ENCODE assay signal across 10 cellular contexts in the genomic region with DNA sequence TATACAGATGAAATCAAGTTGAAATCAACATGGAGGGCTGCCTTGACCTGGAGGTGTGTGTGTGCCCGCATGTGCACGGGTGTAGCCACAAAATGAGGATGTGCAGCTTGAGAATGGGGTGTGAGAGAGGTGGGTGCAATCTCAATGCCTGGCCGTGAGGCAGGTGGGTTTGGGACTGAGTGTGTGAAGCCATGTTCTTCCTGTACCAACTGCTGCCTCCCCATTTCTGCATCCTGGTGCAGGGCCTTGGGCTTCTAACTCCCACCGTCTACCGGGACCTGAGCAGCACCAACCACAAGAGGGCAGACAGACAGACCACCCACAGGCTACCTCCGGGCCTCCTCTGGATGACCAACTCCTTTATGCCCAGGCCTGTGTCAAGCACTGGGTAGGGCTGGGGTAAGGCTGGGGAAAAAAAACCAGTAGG.
DNase-seq lines count a peak whose midpoint lies in the region; ATAC-seq, FAIRE-seq and TF ChIP-seq lines count a peak whose summit lies in the region.
"Had no signal": no experiment of that assay in that cellular context is flagged by ENCODE, and none has a peak within 500 bp of the region (broad histone marks: within the 10 kb centered on the region; RNA-seq: fewer than 3 reads in every experiment).

No MANE protein-coding gene starts in this region.

- TF ChIP-seq RAD21 in HepG2 (CRISPR knock-in tag; IDR thresholded peaks at IDR 0.05), result no peak

- H3K36me3 Mint-ChIP-seq in CD8-positive, alpha-beta memory T cell, result no peaks in the 10 kb centered on the region
- H3K36me3 Mint-ChIP-seq in HFFc6 (ENCODE audit: low read depth), result no peaks in the 10 kb centered on the region
- peaks cover 2% of the 10 kb centered on the region for H3K36me3 Mint-ChIP-seq in activated CD8-positive, alpha-beta T cell treated with anti-CD3 and anti-CD28 coated beads, Interleukin-2, amount 10 ng/mL, durations not matched to agents 7 days and 5 days (ENCODE audit: low read depth)

- no peak overlapping the region for H3K27ac ChIP-seq in CD8-positive, alpha-beta memory T cell (ENCODE audit: low read depth, low read length)
- H3K27ac ChIP-seq in HepG2 (ENCODE audit: extremely low read length, insufficient read depth, low read length) (no peak overlapping the region), PC-3 (ENCODE audit: low read length) (no peak overlapping the region)
- H3K27ac ChIP-seq: VCaP had no signal

- peak; percentile 32 for TF ChIP-seq CTCF in HFFc6 (IDR thresholded peaks at IDR 0.05)
- peak; percentile 40 for TF ChIP-seq CTCF in HepG2 (CRISPR knock-in tag; IDR thresholded peaks at IDR 0.05)
- no peak for TF ChIP-seq CTCF in PC-3 (conservative IDR thresholded peaks at IDR 0.05; ENCODE audit: low read depth, low read length)

- no peaks in the 10 kb centered on the region for H3F3A ChIP-seq in PC-3 (ENCODE audit: low read length, unreplicated experiment)

- H3K36me3 ChIP-seq in CD8-positive, alpha-beta memory T cell (ENCODE audit: insufficient read depth, low read length), result no peaks in the 10 kb centered on the region
- H3K36me3 ChIP-seq in HepG2 (replicated peaks in 1 of 2; ENCODE audit: control insufficient read depth in 1 of 2, insufficient read depth in 2 of 2, low read length in 2 of 2) (no peaks in the 10 kb centered on the region), PC-3 (ENCODE audit: low read depth, low read length) (no peaks in the 10 kb centered on the region)

- H3K27me3 ChIP-seq in CD8-positive, alpha-beta memory T cell (ENCODE audit: insufficient read depth, low read length, poor library complexity, severe bottlenecking), result no peaks in the 10 kb centered on the region
- H3K27me3 ChIP-seq in HepG2 (ENCODE audit: control insufficient read depth in 1 of 2, insufficient read depth in 2 of 2, low read length in 2 of 2) (peaks cover 0 to 4% of the 10 kb centered on the region in 2 experiments; a peak in 3 of 5 replicates), PC-3 (ENCODE audit: low read length) (no peaks in the 10 kb centered on the region)

- H3K4me3 ChIP-seq in CD8-positive, alpha-beta memory T cell (ENCODE audit: low read length), result peak overlapping the region; percentile 38
- H3K4me3 ChIP-seq in HepG2 (replicated peaks in 1 of 3; ENCODE audit: insufficient read depth in 1 of 3, low read depth in 2 of 3, low read length in 3 of 3) (no peak overlapping the region), PC-3 (ENCODE audit: low read length) (no peak overlapping the region)

- H3K9me2 ChIP-seq in PC-3 (replicated peaks; ENCODE audit: low read length), result no peaks in the 10 kb centered on the region

- WGBS in HepG2 (ENCODE audit: low lambda C conversion rate), result 32% methylated on average over 6 of the region's 6 CpGs

- H3K4me3 Mint-ChIP-seq in CD8-positive, alpha-beta memory T cell, result peak overlapping the region in 6 of 7 donors; percentile 33 to 85 (median 72)
- no peak overlapping the region for H3K4me3 Mint-ChIP-seq in HFFc6
- peak overlapping the region; percentile 61 for H3K4me3 Mint-ChIP-seq in activated CD8-positive, alpha-beta T cell treated with anti-CD3 and anti-CD28 coated beads, Interleukin-2, amount 10 ng/mL, durations not matched to agents 7 days and 5 days

- H4K20me1 ChIP-seq in HepG2 (ENCODE audit: insufficient read depth, low read length), result 0 out of 2 replicates have a peak, but pooled peaks cover 3% of the 10 kb centered on the region
- no peaks in the 10 kb centered on the region for H4K20me1 ChIP-seq in PC-3 (ENCODE audit: low read length)

- no peak overlapping the region for H3K4me2 ChIP-seq in HepG2 (ENCODE audit: low read depth, low read length)
- H3K4me2 ChIP-seq in PC-3 (ENCODE audit: low read length), result no peak overlapping the region

- H3K9ac ChIP-seq in HepG2 (ENCODE audit: insufficient read depth, low read depth, low read length), result no peak overlapping the region
- no peak overlapping the region for H3K9ac ChIP-seq in PC-3 (ENCODE audit: low read length)

- in situ Hi-C loops in HepG2 (cut with HindIII; ENCODE audit: extremely low pct_ligation_motif_present, low pct_unique_long_range_greater_than_20kb), result no loop called here

- intact Hi-C loops in HepG2 (cut with micrococcal nuclease; ENCODE audit: unreplicated experiment), result no loop called here
- intact Hi-C loops in PC-3 (cut with micrococcal nuclease), result no loop called here

- H3K9me3 Mint-ChIP-seq in CD8-positive, alpha-beta memory T cell, result no peaks in the 10 kb centered on the region
- H3K9me3 Mint-ChIP-seq in HFFc6, result no peaks in the 10 kb centered on the region
- H3K9me3 Mint-ChIP-seq in activated CD8-positive, alpha-beta T cell treated with anti-CD3 and anti-CD28 coated beads, Interleukin-2, amount 10 ng/mL, durations not matched to agents 7 days and 5 days (ENCODE audit: insufficient read depth), result no peaks in the 10 kb centered on the region

- POLR2A ChIA-PET in CD8-positive, alpha-beta memory T cell (lab: Charles Lee), result interaction anchor here (1.0 to 2.0 kb wide), 3 partner anchors 41 to 162 kb away, joined by 4 to 10 read pairs (median 7); a partner anchor contains a TSS
- POLR2A ChIA-PET in activated CD8-positive, alpha-beta T cell treated with anti-CD3 and anti-CD28 coated beads, Interleukin-2, amount 10 ng/mL, durations not matched to agents 7 days and 5 days (lab: Charles Lee), result interaction anchor here (1.7 kb wide), 1 partner anchor 8 kb away, joined by 5 read pairs; no protein-coding TSS in a partner anchor
- POLR2A ChIA-PET in HepG2 (lab: Yijun Ruan, JAX), result no interaction called here
- POLR2A ChIA-PET in PC-3 (lab: Charles Lee; ENCODE audit: unreplicated experiment), result no interaction called here

- no peak for TF ChIP-seq EP300 in HepG2 (IDR thresholded peaks at IDR 0.05; ENCODE audit: low read depth in 2 of 2, low read length in 2 of 2)
- TF ChIP-seq EP300 in HepG2 (CRISPR knock-in tag; IDR thresholded peaks at IDR 0.05; ENCODE audit: borderline replicate concordance), result no peak

- no peak for FAIRE-seq in HepG2 (lab: Jason Lieb, UNC)
- FAIRE-seq: frontal cortex had no signal

- no peak for TF ChIP-seq POLR2A in HepG2 (IDR thresholded peaks at IDR 0.05; ENCODE audit: insufficient read depth in 1 of 2, low read depth in 2 of 2, low read length in 2 of 2)

- peaks cover 39 to 62% (median 42%) of the 10 kb centered on the region in 3 donors for H3K4me1 Mint-ChIP-seq in CD8-positive, alpha-beta memory T cell
- H3K4me1 Mint-ChIP-seq in HFFc6 (ENCODE audit: low read depth), result no peaks in the 10 kb centered on the region
- H3K4me1 Mint-ChIP-seq in activated CD8-positive, alpha-beta T cell treated with anti-CD3 and anti-CD28 coated beads, Interleukin-2, amount 10 ng/mL, durations not matched to agents 7 days and 5 days (ENCODE audit: low read depth), result peaks cover 53% of the 10 kb centered on the region

- CTCF ChIA-PET in CD8-positive, alpha-beta memory T cell (lab: Charles Lee), result interaction anchor here (1.1 to 1.6 kb wide), 3 partner anchors 13 to 41 kb away, joined by 3 to 5 read pairs (median 3); no protein-coding TSS in a partner anchor
- CTCF ChIA-PET in activated CD8-positive, alpha-beta T cell treated with anti-CD3 and anti-CD28 coated beads, Interleukin-2, amount 10 ng/mL, durations not matched to agents 7 days and 5 days (lab: Charles Lee), result interaction anchor here (0.9 to 1.4 kb wide), 3 partner anchors 10 to 14 kb away, joined by 3 to 6 read pairs (median 4); no protein-coding TSS in a partner anchor
- CTCF ChIA-PET in HepG2 (lab: Yijun Ruan, JAX; ENCODE audit: low intra/inter-chr PET ratio, low total read pairs) (interaction anchor here (0.9 to 1.4 kb wide), 2 partner anchors 207 to 253 kb away, joined by 3 read pairs; no protein-coding TSS in a partner anchor), PC-3 (lab: Charles Lee) (no interaction called here)

- H3K9me3 ChIP-seq in CD8-positive, alpha-beta memory T cell (ENCODE audit: low read length), result no peaks in the 10 kb centered on the region
- no peaks in the 10 kb centered on the region for H3K9me3 ChIP-seq in HepG2 (ENCODE audit: low read length)
- H3K9me3 ChIP-seq in PC-3 (ENCODE audit: low read length), result no peaks in the 10 kb centered on the region

- peaks cover 0 to 1% of the 10 kb centered on the region in 2 donors for H3K27me3 Mint-ChIP-seq in CD8-positive, alpha-beta memory T cell
- H3K27me3 Mint-ChIP-seq in HFFc6 (ENCODE audit: insufficient read depth), result peaks cover 49% of the 10 kb centered on the region
- H3K27me3 Mint-ChIP-seq in activated CD8-positive, alpha-beta T cell treated with anti-CD3 and anti-CD28 coated beads, Interleukin-2, amount 10 ng/mL, durations not matched to agents 7 days and 5 days (ENCODE audit: low read depth), result peaks cover 22% of the 10 kb centered on the region

- peak overlapping the region; percentile 9 to 95 (median 73) for H3K27ac Mint-ChIP-seq in CD8-positive, alpha-beta memory T cell
- H3K27ac Mint-ChIP-seq in HFFc6, result no peak overlapping the region
- H3K27ac Mint-ChIP-seq in activated CD8-positive, alpha-beta T cell treated with anti-CD3 and anti-CD28 coated beads, Interleukin-2, amount 10 ng/mL, durations not matched to agents 7 days and 5 days, result peak overlapping the region; percentile 91

- ATAC-seq in activated CD8-positive, alpha-beta T cell treated with anti-CD3 and anti-CD28 coated beads, Interleukin-2, amount 10 ng/mL, durations not matched to agents 7 days and 5 days, result no peak
- ATAC-seq in HepG2 (peak; percentile 81), HG03520 (IDR thresholded peaks at IDR 0.05; ENCODE audit: unreplicated experiment) (no peak), PC-3 (no peak; the same call in 1 of the 2 replicates)

- peaks cover 33% of the 10 kb centered on the region for H3K4me1 ChIP-seq in CD8-positive, alpha-beta memory T cell (ENCODE audit: insufficient read depth, low read length)
- no peaks in the 10 kb centered on the region for H3K4me1 ChIP-seq in HepG2 (ENCODE audit: insufficient read depth, low read length)
- H3K4me1 ChIP-seq in PC-3 (ENCODE audit: insufficient read depth, low read length), result no peaks in the 10 kb centered on the region

- BruUV-seq in HepG2 (replicated peaks; lab: Mats Ljungman, UMichigan) (no TSS peak), PC-3 (replicated peaks; lab: Mats Ljungman, UMichigan) (no TSS peak)

- H2AFZ ChIP-seq in HepG2 (ENCODE audit: low read length) (no peak overlapping the region), PC-3 (ENCODE audit: low read length) (no peak overlapping the region)

- no peak for DNase-seq in CD8-positive, alpha-beta memory T cell
- DNase-seq in HFFc6 (no peak), HepG2 (ENCODE audit: low spot score) (peak; percentile 9), PC-3 (no peak), retina (no peak)
- DNase-seq in activated CD8-positive, alpha-beta T cell treated with anti-CD3 and anti-CD28 coated beads, Interleukin-2, amount 10 ng/mL, durations not matched to agents 7 days and 5 days, result no peak
- no peak for DNase-seq in effector CD4-positive, alpha-beta T cell

- H3K79me2 ChIP-seq in HepG2 (ENCODE audit: insufficient read depth, low read length) (no peaks in the 10 kb centered on the region), PC-3 (ENCODE audit: low read length) (no peaks in the 10 kb centered on the region)

TF ChIP-seq in HepG2, 621 proteins besides CTCF, POLR2A, EP300 and RAD21:
- TF ChIP-seq ZSCAN31 (CRISPR knock-in tag; IDR thresholded peaks at IDR 0.05; ENCODE audit: low read depth) (no peak), STAG1 (CRISPR knock-in tag; IDR thresholded peaks at IDR 0.05) (peak; percentile 28; the same call in 1 of the 2 replicates), ZNF878 (CRISPR knock-in tag; IDR thresholded peaks at IDR 0.05) (no peak), DNMT1 (CRISPR knock-in tag; IDR thresholded peaks at IDR 0.05) (no peak)

Comparison
In these comparisons a context has a peak if more than half of its experiments do, and no peak if none do; other contexts are left out.
1. POLR2A ChIA-PET loops: an anchor here in CD8-positive, alpha-beta memory T cell (1.0 to 2.0 kb wide) and activated CD8-positive, alpha-beta T cell treated with anti-CD3 and anti-CD28 coated beads, Interleukin-2, amount 10 ng/mL, durations not matched to agents 7 days and 5 days (1.7 kb wide); none called in HepG2 and PC-3.